Comparison of ENCODE assay signal across 1 cellular context in genomic region chrX:12137982-12138365, GRCh38.
TF ChIP-seq lines count a peak whose summit lies in the region.

No MANE protein-coding gene starts in this region.

TF ChIP-seq in IMR-90, 13 proteins besides CTCF, POLR2A, EP300 and RAD21 (continued from another document):
- TF ChIP-seq RCOR1 (IDR thresholded peaks at IDR 0.05; ENCODE audit: insufficient replicate concordance, low read length) (no peak), SMC3 (IDR thresholded peaks at IDR 0.05; ENCODE audit: low read depth, low read length) (no peak), NFE2L2 (IDR thresholded peaks at IDR 0.05; ENCODE audit: low read depth, low read length) (no peak), FOS (IDR thresholded peaks at IDR 0.05; ENCODE audit: low read depth, low read length) (no peak)
